In the genomic region with DNA sequence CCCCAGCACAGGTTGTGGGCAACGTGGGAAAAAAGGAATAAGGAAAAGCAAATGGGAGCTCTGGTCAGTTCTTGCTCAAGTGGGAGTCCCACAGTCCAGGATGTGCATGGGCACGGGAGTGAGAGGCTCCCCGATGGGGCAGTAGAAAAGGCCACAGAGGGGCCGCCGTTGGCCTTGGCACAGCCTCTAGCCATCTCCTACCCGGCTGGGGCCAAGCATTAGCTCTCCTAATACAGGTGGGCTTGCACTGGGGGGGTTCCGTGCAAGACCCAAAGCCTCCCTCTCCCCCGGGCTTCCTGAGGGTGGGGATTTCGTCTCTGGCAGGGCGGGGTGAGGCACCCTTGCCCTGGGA, we compare ENCODE assay signal across 23 cellular contexts.
A peak's percentile ranks its signal among the peaks of the same experiment; 100 is the strongest.
DNase-seq lines count a peak whose midpoint lies in the region; ATAC-seq, FAIRE-seq and TF ChIP-seq lines count a peak whose summit lies in the region.
"Had no signal": no experiment of that assay in that cellular context is flagged by ENCODE, and none has a peak within 500 bp of the region (broad histone marks: within the 10 kb centered on the region; RNA-seq: fewer than 3 reads in every experiment).

No MANE protein-coding gene starts in this region.

- 63 to 75% (median 69%) methylated on average over 10 of the region's 10 CpGs for WGBS in heart left ventricle, 4 donors
- 71 to 82% methylated on average over 10 of the region's 10 CpGs for WGBS in sigmoid colon, 2 donors

- no peak overlapping the region for H3K27ac Mint-ChIP-seq in stimulated activated naive CD8-positive, alpha-beta T cell treated with anti-CD3 and anti-CD28 coated beads, Interleukin-15, amount 100 ng/mL, for 72 hours
- no peak overlapping the region for H3K27ac Mint-ChIP-seq in CD4-positive, alpha-beta memory T cell
- H3K27ac Mint-ChIP-seq: HFFc6 had no signal

- TF ChIP-seq POLR2A in heart left ventricle (IDR thresholded peaks at IDR 0.05) = no peak
- no peak for TF ChIP-seq POLR2A in sigmoid colon (IDR thresholded peaks at IDR 0.05)

- ATAC-seq in heart left ventricle (no peak), HG03175 (IDR thresholded peaks at IDR 0.05; ENCODE audit: unreplicated experiment) (no peak), GM21723 (IDR thresholded peaks at IDR 0.05; ENCODE audit: unreplicated experiment) (no peak)
- ATAC-seq in stimulated activated naive CD8-positive, alpha-beta T cell treated with anti-CD3 and anti-CD28 coated beads, Interleukin-15, amount 100 ng/mL, for 72 hours = no peak

- H3K4me3 ChIP-seq in heart left ventricle = no peak overlapping the region
- no peak overlapping the region for H3K4me3 ChIP-seq in kidney (ENCODE audit: low read length in 2 of 2)
- no peak overlapping the region for H3K4me3 ChIP-seq in sigmoid colon
- H3K4me3 ChIP-seq in CD4-positive, alpha-beta memory T cell (ENCODE audit: low read length in 2 of 2) = no peak overlapping the region
- H3K4me3 ChIP-seq: PC-9 had no signal

- H3K36me3 ChIP-seq in heart left ventricle (no peaks in the 10 kb centered on the region), kidney (ENCODE audit: control insufficient read depth in 1 of 2, insufficient read depth in 2 of 2, low read length in 2 of 2) (no peaks in the 10 kb centered on the region), sigmoid colon (no peaks in the 10 kb centered on the region)
- H3K36me3 ChIP-seq in CD4-positive, alpha-beta memory T cell (ENCODE audit: insufficient read depth, low read length) = no peaks in the 10 kb centered on the region

- peaks cover 36% of the 10 kb centered on the region for H3K27me3 Mint-ChIP-seq in stimulated activated naive CD8-positive, alpha-beta T cell treated with anti-CD3 and anti-CD28 coated beads, Interleukin-15, amount 100 ng/mL, for 72 hours
- H3K27me3 Mint-ChIP-seq in CD4-positive, alpha-beta memory T cell = peaks cover 15 to 18% of the 10 kb centered on the region in 2 donors

- no peak for FAIRE-seq in kidney (lab: Jason Lieb, UNC)
- FAIRE-seq: A204.1, HTR-8/SVneo had no signal

- peaks cover 0 to 6% (median 0%) of the 10 kb centered on the region in 9 donors for H3K27me3 ChIP-seq in heart left ventricle
- H3K27me3 ChIP-seq in sigmoid colon = no peaks in the 10 kb centered on the region
- peaks cover 5% of the 10 kb centered on the region for H3K27me3 ChIP-seq in CD4-positive, alpha-beta memory T cell (ENCODE audit: insufficient read depth, low read length)

- no peaks in the 10 kb centered on the region for H3K9me3 ChIP-seq in heart left ventricle
- H3K9me3 ChIP-seq in kidney (ENCODE audit: control insufficient read depth in 1 of 2, low read length in 2 of 2) = no peaks in the 10 kb centered on the region
- H3K9me3 ChIP-seq in sigmoid colon = no peaks in the 10 kb centered on the region
- no peaks in the 10 kb centered on the region for H3K9me3 ChIP-seq in CD4-positive, alpha-beta memory T cell (ENCODE audit: control insufficient read depth in 1 of 2, low read length in 2 of 2)

- intact Hi-C loops in cardiac septum (cut with DNase I) (no loop called here), heart left ventricle (cut with DNase I) (no loop called here), kidney (cut with DNase I) (no loop called here), sigmoid colon (cut with DNase I) (no loop called here)
- intact Hi-C loops in CD4-positive, alpha-beta memory T cell (cut with micrococcal nuclease) = no loop called here

- DNase-seq in cardiac septum (ENCODE audit: low spot score) = peak; percentile 58
- no peak for DNase-seq in heart left ventricle
- peak; percentile 55 for DNase-seq in kidney
- DNase-seq in sigmoid colon = peak; percentile 52
- no peak for DNase-seq in stimulated activated naive CD8-positive, alpha-beta T cell treated with anti-CD3 and anti-CD28 coated beads, Interleukin-15, amount 100 ng/mL, for 72 hours
- DNase-seq in CD4-positive, alpha-beta memory T cell = no peak
- DNase-seq: DMS79, H7, HFFc6, KG1, NCI-H1436 treated with DMSO at 0.1 percent for 48 hours, NCI-H2029, NCI-H2227 treated with DMSO at 0.1 percent for 48 hours, NCI-H510A treated with DMSO at 0.1 percent for 48 hours, NCI-H748 treated with DMSO at 0.1 percent for 48 hours, PC-9, RPMI8226, SIG-M5 had no signal

- no peaks in the 10 kb centered on the region for H3K4me1 Mint-ChIP-seq in stimulated activated naive CD8-positive, alpha-beta T cell treated with anti-CD3 and anti-CD28 coated beads, Interleukin-15, amount 100 ng/mL, for 72 hours
- no peaks in the 10 kb centered on the region for H3K4me1 Mint-ChIP-seq in CD4-positive, alpha-beta memory T cell

- POLR2A ChIA-PET in CD4-positive, alpha-beta memory T cell (lab: Charles Lee; ENCODE audit: partially characterized antibody) = no interaction called here

- no peak overlapping the region for H3K9ac ChIP-seq in kidney (ENCODE audit: low read length in 2 of 2)

- no peaks in the 10 kb centered on the region for H3K9me3 Mint-ChIP-seq in stimulated activated naive CD8-positive, alpha-beta T cell treated with anti-CD3 and anti-CD28 coated beads, Interleukin-15, amount 100 ng/mL, for 72 hours
- H3K9me3 Mint-ChIP-seq in CD4-positive, alpha-beta memory T cell = no peaks in the 10 kb centered on the region
- H3K9me3 Mint-ChIP-seq: HFFc6 had no signal

- H3K4me1 ChIP-seq in heart left ventricle = no peaks in the 10 kb centered on the region
- H3K4me1 ChIP-seq in kidney (ENCODE audit: control insufficient read depth in 1 of 2, insufficient read depth in 1 of 2, low read depth in 1 of 2, low read length in 2 of 2) = no peaks in the 10 kb centered on the region
- no peaks in the 10 kb centered on the region for H3K4me1 ChIP-seq in sigmoid colon
- no peaks in the 10 kb centered on the region for H3K4me1 ChIP-seq in CD4-positive, alpha-beta memory T cell (ENCODE audit: insufficient read depth, low read length)

- TF ChIP-seq EP300 in sigmoid colon (IDR thresholded peaks at IDR 0.05) = no peak

- no peak overlapping the region for H3K4me3 Mint-ChIP-seq in stimulated activated naive CD8-positive, alpha-beta T cell treated with anti-CD3 and anti-CD28 coated beads, Interleukin-15, amount 100 ng/mL, for 72 hours
- no peak overlapping the region for H3K4me3 Mint-ChIP-seq in CD4-positive, alpha-beta memory T cell
- H3K4me3 Mint-ChIP-seq: HFFc6 had no signal

- H3K36me3 Mint-ChIP-seq in CD4-positive, alpha-beta memory T cell = no peaks in the 10 kb centered on the region

- CTCF ChIA-PET in CD4-positive, alpha-beta memory T cell (lab: Charles Lee; ENCODE audit: partially characterized antibody) = no interaction called here

- TF ChIP-seq CTCF in heart left ventricle (IDR thresholded peaks at IDR 0.05) (no peak), kidney (IDR thresholded peaks at IDR 0.05; ENCODE audit: borderline replicate concordance, extremely low read depth, insufficient read depth) (no peak), sigmoid colon (IDR thresholded peaks at IDR 0.05) (no peak)

- no peak overlapping the region for H3K27ac ChIP-seq in heart left ventricle
- H3K27ac ChIP-seq in kidney (ENCODE audit: low read depth in 2 of 2, low read length in 2 of 2) = no peak overlapping the region
- H3K27ac ChIP-seq in sigmoid colon = no peak overlapping the region
- H3K27ac ChIP-seq in CD4-positive, alpha-beta memory T cell (ENCODE audit: low read depth, low read length) = no peak overlapping the region
- H3K27ac ChIP-seq: C4-2B, PC-9 had no signal

Comparison
In these comparisons a context has a peak if more than half of its experiments do, and no peak if none do; other contexts are left out.
1. DNase-seq: peak in cardiac septum (single experiment), kidney (single experiment) and sigmoid colon (single experiment); none in heart left ventricle (0 of 5), stimulated activated naive CD8-positive, alpha-beta T cell treated with anti-CD3 and anti-CD28 coated beads, Interleukin-15, amount 100 ng/mL, for 72 hours (0 of 2) and CD4-positive, alpha-beta memory T cell (0 of 5).